25 cellular contexts compared by ENCODE assay signal in the genomic region with DNA sequence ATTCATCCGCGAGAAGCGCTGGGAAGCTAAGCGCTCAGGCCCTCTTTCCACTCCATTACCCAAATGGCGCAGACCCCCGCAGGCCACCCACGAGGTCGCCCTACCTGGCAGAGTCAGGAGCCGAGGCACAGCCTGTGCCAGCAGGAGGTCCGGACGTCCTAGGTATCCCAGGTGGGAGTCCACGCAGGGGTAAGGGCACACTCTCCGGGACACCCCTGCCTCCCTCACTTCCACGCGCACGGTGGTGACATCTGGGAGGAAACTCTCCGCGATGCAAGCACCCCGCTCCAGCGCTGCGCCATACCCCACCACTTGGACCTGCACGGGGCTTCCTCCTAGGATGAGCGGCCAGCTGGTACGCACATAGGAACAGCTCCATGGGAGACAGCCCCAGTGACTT.
"Had no signal": no experiment of that assay in that cellular context is flagged by ENCODE, and none has a peak within 500 bp of the region (broad histone marks: within the 10 kb centered on the region; RNA-seq: fewer than 3 reads in every experiment).

No MANE protein-coding gene starts in this region.

- H3K27me3 ChIP-seq: ovary, right lobe of liver, sigmoid colon, suprapubic skin, testis, tibial artery, transverse colon, vagina had no signal

- H2AFZ ChIP-seq: parathyroid adenoma had no signal

- H3K79me2 ChIP-seq: parathyroid adenoma had no signal

- H3K9me3 ChIP-seq: testis had no signal

- ATAC-seq: naive thymus-derived CD8-positive, alpha-beta T cell; psoas muscle; right cardiac atrium; stimulated activated effector memory CD8-positive, alpha-beta T cell treated with anti-CD3 and anti-CD28 coated beads, Interleukin-12 subunit alpha, Interleukin-12 subunit beta, amount 100 ng/mL, for 72 hours; stimulated activated naive CD8-positive, alpha-beta T cell treated with anti-CD3 and anti-CD28 coated beads, Interleukin-15, amount 100 ng/mL, for 72 hours; stimulated activated naive CD8-positive, alpha-beta T cell treated with anti-CD3 and anti-CD28 coated beads, Interleukin-15, Interleukin-2, amounts not matched to agents 100 U/mL and 50 U/mL, for 24 hours had no signal

- H3K36me3 ChIP-seq: ovary, right lobe of liver, sigmoid colon, suprapubic skin, tibial artery, transverse colon, vagina had no signal

- H3K27ac ChIP-seq: ovary, parathyroid adenoma, psoas muscle, right lobe of liver, sigmoid colon, suprapubic skin, testis, tibial artery, transverse colon, vagina had no signal

- H3K9ac ChIP-seq: parathyroid adenoma had no signal

- H3K4me1 ChIP-seq: parathyroid adenoma, psoas muscle, right lobe of liver, sigmoid colon, suprapubic skin, testis, tibial artery, transverse colon, vagina had no signal

- H3K4me3 ChIP-seq: ovary, psoas muscle, right lobe of liver, sigmoid colon, suprapubic skin, testis, tibial artery, transverse colon, vagina had no signal

- DNase-seq: naive B cell; naive thymus-derived CD8-positive, alpha-beta T cell; nephron progenitor cell; occipital lobe; ovary; psoas muscle; right cardiac atrium; right lobe of liver; sigmoid colon; small intestine; stimulated activated CD4-positive, alpha-beta T cell treated with anti-CD3 and anti-CD28 coated beads, Interleukin-15, amount 100 ng/mL, for 24 hours; stimulated activated CD4-positive, alpha-beta T cell treated with anti-CD3 and anti-CD28 coated beads, Interleukin-2, amount 100 ng/mL, for 24 hours; stimulated activated CD4-positive, alpha-beta T cell treated with anti-CD3 and anti-CD28 coated beads, Interleukin-2, amount 100 ng/mL, for 48 hours; stimulated activated CD4-positive, alpha-beta T cell treated with anti-CD3 and anti-CD28 coated beads, Interleukin-4, amount 100 ng/mL, for 24 hours; stimulated activated naive CD4-positive, alpha-beta T cell; stimulated activated naive CD8-positive, alpha-beta T cell treated with anti-CD3 and anti-CD28 coated beads, Interleukin-15, amount 100 ng/mL, for 72 hours; stimulated activated naive CD8-positive, alpha-beta T cell treated with anti-CD3 and anti-CD28 coated beads, Interleukin-15, Interleukin-2, amounts not matched to agents 100 U/mL and 50 U/mL, for 24 hours; substantia nigra; testis; tibial artery; transverse colon had no signal
